10 cellular contexts compared by ENCODE assay signal in genomic region chr7:127683776-127684681, GRCh38. TPM values are rescaled to one million over a fixed set of nuclear protein-coding genes. Genes with fewer than 3 reads are reported as not detected.
DNase-seq lines count a peak whose midpoint lies in the region; ATAC-seq, FAIRE-seq and TF ChIP-seq lines count a peak whose summit lies in the region.
"Had no signal": no experiment of that assay in that cellular context is flagged by ENCODE, and none has a peak within 500 bp of the region (broad histone marks: within the 10 kb centered on the region; RNA-seq: fewer than 3 reads in every experiment).

No MANE protein-coding gene starts in this region.

- H3K4me3 ChIP-seq in A673 (ENCODE audit: low read depth, low read length, poor library complexity, severe bottlenecking) (no peak overlapping the region), OCI-LY1 (ENCODE audit: low read depth, low read length, poor library complexity, severe bottlenecking) (no peak overlapping the region)
- H3K4me3 ChIP-seq: BLaER1 treated with 17β-estradiol and CSF1 and Interleukin-3, amounts not matched to agents 10 nM and 100 nM had no signal

- peaks cover 10% of the 10 kb centered on the region for H3K4me1 ChIP-seq in A673 (ENCODE audit: insufficient read depth, low read length, poor library complexity, severe bottlenecking)
- peaks cover 22% of the 10 kb centered on the region for H3K4me1 ChIP-seq in OCI-LY1 (ENCODE audit: insufficient read depth, low read length, severe bottlenecking)

- H3K27me3 ChIP-seq in A673 (replicated peaks; ENCODE audit: insufficient read depth, low read depth, low read length, poor library complexity) (no peaks in the 10 kb centered on the region), OCI-LY1 (ENCODE audit: insufficient read depth, low read length) (no peaks in the 10 kb centered on the region)
- H3K27me3 ChIP-seq: BLaER1 treated with 17β-estradiol and CSF1 and Interleukin-3, amounts not matched to agents 10 nM and 100 nM had no signal

- no TSS peak for BruUV-seq in A673 (replicated peaks; lab: Mats Ljungman, UMichigan)

- no peak overlapping the region for H3K4me2 ChIP-seq in OCI-LY1 (ENCODE audit: low read length)

- no peaks in the 10 kb centered on the region for H3K9me2 ChIP-seq in OCI-LY1 (ENCODE audit: low read depth, low read length)

- H3K36me3 ChIP-seq in A673 (ENCODE audit: insufficient read depth, low read length, poor library complexity, severe bottlenecking) (peaks cover 16% of the 10 kb centered on the region), OCI-LY1 (ENCODE audit: insufficient read depth, low read length) (peaks cover 45% of the 10 kb centered on the region)

- H3K79me2 ChIP-seq in OCI-LY1 (ENCODE audit: insufficient read depth, low read length) = peaks cover 58% of the 10 kb centered on the region

- no peak overlapping the region for H3K27ac ChIP-seq in A673 (ENCODE audit: low read depth, low read length, poor library complexity, severe bottlenecking)
- peak overlapping the region; percentile 2 for H3K27ac ChIP-seq in OCI-LY1 (ENCODE audit: low read depth, low read length, poor library complexity, severe bottlenecking)
- H3K27ac ChIP-seq: BLaER1 treated with 17β-estradiol and CSF1 and Interleukin-3, amounts not matched to agents 10 nM and 100 nM had no signal

- POLR2A ChIA-PET in A673 (lab: Charles Lee; ENCODE audit: low non-redundant PET) = interaction anchor here (0.6 kb wide), 1 partner anchor 37 kb away, joined by 3 read pairs; no protein-coding TSS in a partner anchor

- intact Hi-C loops in A673 (cut with micrococcal nuclease; ENCODE audit: unreplicated experiment) = no loop called here

- H2AFZ ChIP-seq in OCI-LY1 (ENCODE audit: low read length) = no peak overlapping the region

- H3K9ac ChIP-seq in OCI-LY1 (ENCODE audit: low read length) = no peak overlapping the region
- H3K9ac ChIP-seq: BLaER1 treated with 17β-estradiol and CSF1 and Interleukin-3, amounts not matched to agents 10 nM and 100 nM had no signal

- CTCF ChIA-PET in A673 (lab: Charles Lee) = no interaction called here

- H3K9me3 ChIP-seq in A673 (ENCODE audit: low read depth, low read length, poor library complexity, severe bottlenecking) (peaks cover 5% of the 10 kb centered on the region), OCI-LY1 (ENCODE audit: low read length) (no peaks in the 10 kb centered on the region)

- TF ChIP-seq CTCF in A673 (conservative IDR thresholded peaks at IDR 0.05; ENCODE audit: low read depth, low read length) (no peak), OCI-LY1 (IDR thresholded peaks at IDR 0.05; ENCODE audit: low read length) (no peak)

- peak; percentile 77 for FAIRE-seq in GM19239 (lab: Jason Lieb, UNC)

- H3F3A ChIP-seq in OCI-LY1 (ENCODE audit: insufficient read depth, low read length) = no peaks in the 10 kb centered on the region

- no peaks in the 10 kb centered on the region for H4K20me1 ChIP-seq in OCI-LY1 (ENCODE audit: insufficient read depth, low read length)

- DNase-seq in A673 (ENCODE audit: low spot score) (peak; percentile 30), GM19239 (ENCODE audit: insufficient read length, low spot score) (no peak), globus pallidus (ENCODE audit: low spot score) (no peak), foreskin melanocyte (no peak), SHP77 (lab: John Stamatoyannopoulos, UW) (no peak), NCI-H226 (no peak)
- DNase-seq: NCI-H187 had no signal

- peak; percentile 80 for ATAC-seq in HG03064 (IDR thresholded peaks at IDR 0.05; ENCODE audit: low read depth, unreplicated experiment)

RNA-seq across cellular contexts. Expression of gene SND1, which starts 32.0 kb away (rescaled TPM):
- total RNA-seq in A673 (2021) = 177 and 180 TPM in 2 replicates
